In the genomic region with DNA sequence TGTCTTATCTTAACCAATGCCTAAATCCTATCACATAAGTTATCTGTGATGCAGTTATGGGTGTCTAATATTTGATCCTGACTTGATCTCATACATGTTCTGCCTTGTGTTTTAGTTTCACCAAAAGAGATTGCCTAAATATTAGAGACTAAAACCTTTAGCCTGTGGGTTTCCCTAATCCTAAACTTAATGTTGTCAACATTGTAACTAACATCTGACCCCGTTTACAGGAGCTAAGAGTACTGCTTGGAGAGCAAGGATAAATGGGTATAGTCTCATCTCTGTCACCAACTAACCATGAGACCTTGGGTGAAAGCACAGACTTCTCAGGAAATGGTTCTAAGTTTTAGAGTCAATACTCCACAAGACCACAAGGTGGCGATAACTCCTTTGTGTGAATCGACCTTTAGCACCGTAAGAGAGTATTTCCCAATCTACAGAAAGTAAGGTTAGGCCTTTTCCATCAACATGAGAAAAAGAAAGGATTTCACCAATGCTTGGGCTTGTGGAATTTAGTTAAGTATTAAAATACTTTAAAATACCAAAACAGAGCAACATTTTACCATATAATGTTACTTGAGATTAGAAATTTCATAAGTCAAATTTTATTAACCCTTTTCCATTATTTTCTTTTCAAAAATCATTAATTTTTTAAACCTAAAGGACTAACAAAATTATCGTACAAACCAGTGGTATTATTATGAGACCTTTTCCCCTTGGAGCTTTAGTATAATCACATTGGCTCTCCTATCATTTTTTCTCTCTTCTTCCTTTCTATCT, we compare ENCODE assay signal across 8 cellular contexts.
DNase-seq lines count a peak whose midpoint lies in the region; ATAC-seq, FAIRE-seq and TF ChIP-seq lines count a peak whose summit lies in the region.

No MANE protein-coding gene starts in this region.

- H3K4me2 ChIP-seq in PC-3 (ENCODE audit: low read length) (no peak overlapping the region), K562 (ENCODE audit: insufficient read depth, low read length) (no peak overlapping the region)

- peak; percentile 93 for FAIRE-seq in K562 (lab: Jason Lieb, UNC)

- no peaks in the 10 kb centered on the region for H3K9me1 ChIP-seq in K562 (ENCODE audit: control insufficient read depth, insufficient read depth, low read length)

- no peaks in the 10 kb centered on the region for H3K36me3 Mint-ChIP-seq in immature natural killer cell
- H3K36me3 Mint-ChIP-seq in stimulated activated memory B cell treated with anti-CD40 and anti-IgM and Interleukin-4, amounts not matched to agents 10 μg/mL and 1 μg/mL and 100 μg/mL, for 72 hours = no peaks in the 10 kb centered on the region

- no peaks in the 10 kb centered on the region for H3K9me3 Mint-ChIP-seq in immature natural killer cell
- no peaks in the 10 kb centered on the region for H3K9me3 Mint-ChIP-seq in stimulated activated memory B cell treated with anti-CD40 and anti-IgM and Interleukin-4, amounts not matched to agents 10 μg/mL and 1 μg/mL and 100 μg/mL, for 72 hours

- H3K4me1 Mint-ChIP-seq in immature natural killer cell = peaks cover 4 to 10% of the 10 kb centered on the region in 2 donors
- H3K4me1 Mint-ChIP-seq in stimulated activated memory B cell treated with anti-CD40 and anti-IgM and Interleukin-4, amounts not matched to agents 10 μg/mL and 1 μg/mL and 100 μg/mL, for 72 hours = no peaks in the 10 kb centered on the region

- TF ChIP-seq RAD21 in Ishikawa (IDR thresholded peaks at IDR 0.05; ENCODE audit: low read depth) (peak; percentile 84), K562 (CRISPR knock-in tag; conservative IDR thresholded peaks at IDR 0.05 in 1 of 2, IDR thresholded peaks at IDR 0.05 in 1 of 2) (peak; percentile 99)

- in situ Hi-C loops in K562 (cut with MboI) = loop anchor here (25.0 kb wide), 1 partner anchor 451 kb away; no protein-coding TSS in a partner anchor

- CTCF ChIA-PET in PC-3 (lab: Charles Lee) = no interaction called here
- CTCF ChIA-PET in K562 (lab: Yijun Ruan, JAX; ENCODE audit: low intra/inter-chr PET ratio) = interaction anchor here (0.7 to 2.0 kb wide), 5 partner anchors 170 to 261 kb away, joined by 3 to 17 read pairs (median 4); no protein-coding TSS in a partner anchor

- H3K9ac ChIP-seq in PC-3 (ENCODE audit: low read length) (no peak overlapping the region), K562 (ENCODE audit: insufficient read depth in 1 of 2, low read depth in 2 of 2, low read length in 2 of 2) (no peak overlapping the region)

- no peak for TF ChIP-seq EP300 in Ishikawa (IDR thresholded peaks at IDR 0.05; ENCODE audit: borderline replicate concordance)
- peak; percentile 28; the same call in 1 of the 2 replicates for TF ChIP-seq EP300 in K562 (IDR thresholded peaks at IDR 0.05; ENCODE audit: low read length)

- TF ChIP-seq POLR2A in K562 (conservative IDR thresholded peaks at IDR 0.05) = no peak

- H3K4me3 Mint-ChIP-seq in immature natural killer cell = no peak overlapping the region
- H3K4me3 Mint-ChIP-seq in stimulated activated memory B cell treated with anti-CD40 and anti-IgM and Interleukin-4, amounts not matched to agents 10 μg/mL and 1 μg/mL and 100 μg/mL, for 72 hours = no peak overlapping the region

- POLR2A ChIA-PET in PC-3 (lab: Charles Lee; ENCODE audit: unreplicated experiment) (no interaction called here), K562 (lab: Yijun Ruan, JAX) (no interaction called here)

- TF ChIP-seq CTCF in PC-3 (conservative IDR thresholded peaks at IDR 0.05; ENCODE audit: low read depth, low read length) (peak; percentile 88), K562 (IDR thresholded peaks at IDR 0.05 in 2 of 3, conservative IDR thresholded peaks at IDR 0.05 in 1 of 3; ENCODE audit: insufficient read depth in 2 of 3, low read depth in 1 of 3, low read length in 3 of 3) (peak; percentile 84 to 95 (median 87))

- H3K27ac ChIP-seq in PC-3 (ENCODE audit: low read length) = peak overlapping the region; percentile 16; the same call in 1 of the 2 replicates
- H3K27ac ChIP-seq in K562 (ENCODE audit: extremely low read depth, low read depth, low read length) = no peak overlapping the region

- 2% methylated on average over 5 of the region's 5 CpGs for WGBS in K562 (ENCODE audit: insufficient coverage, low coverage, missing lambda C conversion rate)

- no peaks in the 10 kb centered on the region for H3K36me3 ChIP-seq in PC-3 (ENCODE audit: low read depth, low read length)
- no peaks in the 10 kb centered on the region for H3K36me3 ChIP-seq in K562 (ENCODE audit: control insufficient read depth, insufficient read depth, low read length)

- no peak overlapping the region for H3K27ac Mint-ChIP-seq in immature natural killer cell
- H3K27ac Mint-ChIP-seq in stimulated activated memory B cell treated with anti-CD40 and anti-IgM and Interleukin-4, amounts not matched to agents 10 μg/mL and 1 μg/mL and 100 μg/mL, for 72 hours = no peak overlapping the region

- H3K9me3 ChIP-seq in PC-3 (ENCODE audit: low read length) (no peaks in the 10 kb centered on the region), K562 (replicated peaks; ENCODE audit: control insufficient read depth, insufficient read depth, low read depth, low read length) (no peaks in the 10 kb centered on the region)

- no peak for DNase-seq in Right ventricle myocardium inferior (ENCODE audit: missing footprints)
- DNase-seq in cardiac septum (ENCODE audit: low spot score) = no peak
- peak; percentile 92 for DNase-seq in PC-3
- peak; percentile 65 to 89 (median 72) for DNase-seq in K562 (ENCODE audit: extremely low read depth in 1 of 4, low spot score in 3 of 4)
- DNase-seq in immature natural killer cell = peak; percentile 30 to 51 (median 45)

- H3K4me3 ChIP-seq in PC-3 (ENCODE audit: low read length) = no peak overlapping the region
- H3K4me3 ChIP-seq in K562 = no peak overlapping the region

- H3K27me3 ChIP-seq in PC-3 (ENCODE audit: low read length) = no peaks in the 10 kb centered on the region
- no peaks in the 10 kb centered on the region for H3K27me3 ChIP-seq in K562 (ENCODE audit: control insufficient read depth in 2 of 2, insufficient read depth in 2 of 2, low read length in 2 of 2)

- H4K20me1 ChIP-seq in PC-3 (ENCODE audit: low read length) (no peaks in the 10 kb centered on the region), K562 (replicated peaks; ENCODE audit: control insufficient read depth, insufficient read depth, low read length) (no peaks in the 10 kb centered on the region)

- H3K9me2 ChIP-seq in PC-3 (replicated peaks; ENCODE audit: low read length) = 0 out of 2 replicates have a peak, but pooled peaks cover 4% of the 10 kb centered on the region

- peaks cover 0 to 4% (median 2%) of the 10 kb centered on the region in 3 donors for H3K27me3 Mint-ChIP-seq in immature natural killer cell (ENCODE audit: low read depth in 3 of 3)
- H3K27me3 Mint-ChIP-seq in stimulated activated memory B cell treated with anti-CD40 and anti-IgM and Interleukin-4, amounts not matched to agents 10 μg/mL and 1 μg/mL and 100 μg/mL, for 72 hours = peaks cover 11% of the 10 kb centered on the region

- H3F3A ChIP-seq in PC-3 (ENCODE audit: low read length, unreplicated experiment) = no peaks in the 10 kb centered on the region

- intact Hi-C loops in Right ventricle myocardium inferior (cut with DNase I) (loop anchor here (5.0 kb wide), 2 partner anchors 181 to 436 kb away; no protein-coding TSS in a partner anchor), cardiac septum (cut with DNase I) (loop anchor here (1.0 to 10.0 kb wide), 3 partner anchors 121 to 433 kb away; no protein-coding TSS in a partner anchor), PC-3 (cut with micrococcal nuclease) (loop anchor here (1.0 to 10.0 kb wide), 7 partner anchors 71 to 436 kb away; partner anchors contain the start of genes ABCB11 and DHRS9), K562 (cut with micrococcal nuclease) (loop anchor here (1.0 to 5.0 kb wide), 5 partner anchors 71 to 261 kb away; partner anchors contain the start of gene ABCB11)

- peak; percentile 85 for ATAC-seq in Right ventricle myocardium inferior
- ATAC-seq in GM21576 (IDR thresholded peaks at IDR 0.05; ENCODE audit: unreplicated experiment) = peak; percentile 90
- ATAC-seq in PC-3 = peak; percentile 82
- ATAC-seq in K562 = peak; percentile 96
- ATAC-seq in stimulated activated memory B cell treated with anti-CD40 and anti-IgM and Interleukin-4, amounts not matched to agents 10 μg/mL and 1 μg/mL and 100 μg/mL, for 72 hours = peak; percentile 44

- BruUV-seq in PC-3 (replicated peaks; lab: Mats Ljungman, UMichigan) (no TSS peak), K562 (replicated peaks; lab: Mats Ljungman, UMichigan) (no TSS peak)

- H2AFZ ChIP-seq in PC-3 (ENCODE audit: low read length) (peak overlapping the region; percentile 55), K562 (ENCODE audit: low read depth, low read length) (peak overlapping the region; percentile 61)

- peaks cover 32% of the 10 kb centered on the region for H3K4me1 ChIP-seq in PC-3 (ENCODE audit: insufficient read depth, low read length)
- no peaks in the 10 kb centered on the region; a peak in 1 of 5 replicates for H3K4me1 ChIP-seq in K562 (replicated peaks in 1 of 2; ENCODE audit: control insufficient read depth in 2 of 2, insufficient read depth in 2 of 2, low read length in 2 of 2)

- no peaks in the 10 kb centered on the region for H3K79me2 ChIP-seq in PC-3 (ENCODE audit: low read length)
- H3K79me2 ChIP-seq in K562 (ENCODE audit: control insufficient read depth, insufficient read depth, low read length) = no peaks in the 10 kb centered on the region

TF ChIP-seq in Ishikawa, 13 proteins besides CTCF, POLR2A, EP300 and RAD21:
- TF ChIP-seq CEBPB (IDR thresholded peaks at IDR 0.05) (peak; percentile 90), YY1 (IDR thresholded peaks at IDR 0.05; ENCODE audit: low read depth) (no peak)

TF ChIP-seq in K562, 482 proteins besides CTCF, POLR2A, EP300 and RAD21 (continues in another document):
- no peak for TF ChIP-seq ELK1 (CRISPR knock-in tag; IDR thresholded peaks at IDR 0.05)

Comparison
In these comparisons a context has a peak if more than half of its experiments do, and no peak if none do; other contexts are left out.
1. ATAC-seq: peak in every context shown above with its lines; median percentile 96 in K562; 90 in GM21576; 85 in Right ventricle myocardium inferior; 82 in PC-3; 44 in stimulated activated memory B cell treated with anti-CD40 and anti-IgM and Interleukin-4, amounts not matched to agents 10 μg/mL and 1 μg/mL and 100 μg/mL, for 72 hours.
2. DNase-seq: peak in PC-3 (single experiment), K562 (4 of 4) and immature natural killer cell (3 of 3); none in Right ventricle myocardium inferior (single experiment) and cardiac septum (single experiment).